ENCODE assay signal across 1 cellular context in the genomic region with DNA sequence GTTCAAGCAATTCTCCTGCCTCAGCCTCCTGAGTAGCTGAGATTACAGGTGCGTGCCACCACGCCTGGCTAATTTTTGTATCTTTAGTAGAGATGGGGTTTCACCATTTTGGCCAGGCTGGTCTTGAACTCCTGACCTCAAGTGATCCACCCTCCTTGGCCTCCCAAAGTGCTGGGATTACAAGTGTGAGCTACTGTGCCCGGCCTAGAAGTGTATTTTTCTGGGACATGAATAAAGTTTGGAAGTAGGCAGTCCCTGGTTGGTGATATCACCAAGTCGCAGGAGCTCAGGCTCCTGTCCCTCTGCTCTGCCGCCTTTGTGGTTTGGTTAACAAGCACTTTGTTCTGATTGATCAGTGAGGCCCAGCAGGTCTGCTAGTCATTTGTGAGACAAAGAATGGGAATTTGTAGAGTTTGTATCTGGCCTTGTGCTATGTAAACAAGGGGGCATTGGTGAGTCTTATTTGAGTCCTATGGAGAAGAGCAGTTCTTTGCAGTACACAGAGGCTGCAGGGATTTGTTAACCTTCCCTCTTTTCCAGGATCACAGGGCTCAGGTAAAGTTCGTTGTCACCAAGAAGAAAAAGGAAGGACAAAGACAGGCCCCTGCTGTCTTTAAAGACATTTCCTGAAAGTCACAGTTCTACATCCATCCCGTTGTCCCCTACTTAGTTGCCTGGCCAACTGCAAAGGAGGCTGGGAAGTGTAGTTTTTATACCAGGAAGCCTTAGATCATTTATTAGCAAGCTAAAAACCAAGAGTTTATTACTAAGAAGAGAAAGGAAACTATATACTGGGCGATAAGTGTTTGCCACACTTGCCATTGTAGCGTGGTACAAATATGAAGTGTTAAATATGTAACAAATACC.
TF ChIP-seq lines count a peak whose summit lies in the region.

No MANE protein-coding gene starts in this region.

TF ChIP-seq in HepG2, 621 proteins besides CTCF, POLR2A, EP300 and RAD21 (continued from another document and continues in another):
- TF ChIP-seq ZNF513 (CRISPR knock-in tag; conservative IDR thresholded peaks at IDR 0.05) (no peak), ZNF343 (CRISPR knock-in tag; IDR thresholded peaks at IDR 0.05) (no peak), RXRB (CRISPR knock-in tag; IDR thresholded peaks at IDR 0.05; ENCODE audit: borderline replicate concordance) (peak; percentile 56; the same call in 1 of the 2 replicates), CBX1 (IDR thresholded peaks at IDR 0.05; ENCODE audit: low read depth) (peak; percentile 70), LBX2 (CRISPR knock-in tag; IDR thresholded peaks at IDR 0.05; ENCODE audit: borderline replicate concordance) (no peak), ZNF850 (CRISPR knock-in tag; conservative IDR thresholded peaks at IDR 0.05) (no peak), ZNF674 (CRISPR knock-in tag; IDR thresholded peaks at IDR 0.05; ENCODE audit: low read depth) (no peak), ZSCAN31 (CRISPR knock-in tag; IDR thresholded peaks at IDR 0.05; ENCODE audit: low read depth) (no peak), FOXK2 (IDR thresholded peaks at IDR 0.05) (peak; percentile 79; the same call in 1 of the 2 replicates), TRAFD1 (CRISPR knock-in tag; IDR thresholded peaks at IDR 0.05; ENCODE audit: borderline replicate concordance) (no peak), SYNCRIP (IDR thresholded peaks at IDR 0.05; ENCODE audit: insufficient read depth, low read depth, low read length) (no peak), ARNTL (CRISPR knock-in tag; IDR thresholded peaks at IDR 0.05) (0 out of 2 replicates have a peak, but pooled peaks have one; percentile 40), ZC3H13 (CRISPR knock-in tag; IDR thresholded peaks at IDR 0.05) (no peak), CENPT (CRISPR knock-in tag; IDR thresholded peaks at IDR 0.05; ENCODE audit: low read depth) (no peak), GPN1 (CRISPR knock-in tag; IDR thresholded peaks at IDR 0.05; ENCODE audit: borderline replicate concordance) (no peak), ZNF7 (CRISPR knock-in tag; IDR thresholded peaks at IDR 0.05) (peak; percentile 94), PCBP1 (IDR thresholded peaks at IDR 0.05; ENCODE audit: borderline replicate concordance, low read depth, low read length) (no peak), THAP9 (CRISPR knock-in tag; IDR thresholded peaks at IDR 0.05; ENCODE audit: borderline replicate concordance) (no peak), PATZ1 (CRISPR knock-in tag; IDR thresholded peaks at IDR 0.05) (0 out of 2 replicates have a peak, but pooled peaks have one; percentile 8), ZNF616 (CRISPR knock-in tag; IDR thresholded peaks at IDR 0.05; ENCODE audit: low read depth) (no peak), NRL (CRISPR knock-in tag; IDR thresholded peaks at IDR 0.05; ENCODE audit: borderline replicate concordance) (no peak), GATAD2A (CRISPR knock-in tag; IDR thresholded peaks at IDR 0.05) (peak; percentile 84), STAG1 (CRISPR knock-in tag; IDR thresholded peaks at IDR 0.05) (no peak)
- TF ChIP-seq, protein P1, sequence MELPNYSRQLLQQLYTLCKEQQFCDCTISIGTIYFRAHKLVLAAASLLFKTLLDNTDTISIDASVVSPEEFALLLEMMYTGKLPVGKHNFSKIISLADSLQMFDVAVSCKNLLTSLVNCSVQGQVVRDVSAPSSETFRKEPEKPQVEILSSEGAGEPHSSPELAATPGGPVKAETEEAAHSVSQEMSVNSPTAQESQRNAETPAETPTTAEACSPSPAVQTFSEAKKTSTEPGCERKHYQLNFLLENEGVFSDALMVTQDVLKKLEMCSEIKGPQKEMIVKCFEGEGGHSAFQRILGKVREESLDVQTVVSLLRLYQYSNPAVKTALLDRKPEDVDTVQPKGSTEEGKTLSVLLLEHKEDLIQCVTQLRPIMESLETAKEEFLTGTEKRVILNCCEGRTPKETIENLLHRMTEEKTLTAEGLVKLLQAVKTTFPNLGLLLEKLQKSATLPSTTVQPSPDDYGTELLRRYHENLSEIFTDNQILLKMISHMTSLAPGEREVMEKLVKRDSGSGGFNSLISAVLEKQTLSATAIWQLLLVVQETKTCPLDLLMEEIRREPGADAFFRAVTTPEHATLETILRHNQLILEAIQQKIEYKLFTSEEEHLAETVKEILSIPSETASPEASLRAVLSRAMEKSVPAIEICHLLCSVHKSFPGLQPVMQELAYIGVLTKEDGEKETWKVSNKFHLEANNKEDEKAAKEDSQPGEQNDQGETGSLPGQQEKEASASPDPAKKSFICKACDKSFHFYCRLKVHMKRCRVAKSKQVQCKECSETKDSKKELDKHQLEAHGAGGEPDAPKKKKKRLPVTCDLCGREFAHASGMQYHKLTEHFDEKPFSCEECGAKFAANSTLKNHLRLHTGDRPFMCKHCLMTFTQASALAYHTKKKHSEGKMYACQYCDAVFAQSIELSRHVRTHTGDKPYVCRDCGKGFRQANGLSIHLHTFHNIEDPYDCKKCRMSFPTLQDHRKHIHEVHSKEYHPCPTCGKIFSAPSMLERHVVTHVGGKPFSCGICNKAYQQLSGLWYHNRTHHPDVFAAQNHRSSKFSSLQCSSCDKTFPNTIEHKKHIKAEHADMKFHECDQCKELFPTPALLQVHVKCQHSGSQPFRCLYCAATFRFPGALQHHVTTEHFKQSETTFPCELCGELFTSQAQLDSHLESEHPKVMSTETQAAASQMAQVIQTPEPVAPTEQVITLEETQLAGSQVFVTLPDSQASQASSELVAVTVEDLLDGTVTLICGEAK (IDR thresholded peaks at IDR 0.05), result peak; percentile 68
- TF ChIP-seq, protein P1 (CRISPR knock-in tag; IDR thresholded peaks at IDR 0.05), result peak; percentile 99
- TF ChIP-seq, protein P2, sequence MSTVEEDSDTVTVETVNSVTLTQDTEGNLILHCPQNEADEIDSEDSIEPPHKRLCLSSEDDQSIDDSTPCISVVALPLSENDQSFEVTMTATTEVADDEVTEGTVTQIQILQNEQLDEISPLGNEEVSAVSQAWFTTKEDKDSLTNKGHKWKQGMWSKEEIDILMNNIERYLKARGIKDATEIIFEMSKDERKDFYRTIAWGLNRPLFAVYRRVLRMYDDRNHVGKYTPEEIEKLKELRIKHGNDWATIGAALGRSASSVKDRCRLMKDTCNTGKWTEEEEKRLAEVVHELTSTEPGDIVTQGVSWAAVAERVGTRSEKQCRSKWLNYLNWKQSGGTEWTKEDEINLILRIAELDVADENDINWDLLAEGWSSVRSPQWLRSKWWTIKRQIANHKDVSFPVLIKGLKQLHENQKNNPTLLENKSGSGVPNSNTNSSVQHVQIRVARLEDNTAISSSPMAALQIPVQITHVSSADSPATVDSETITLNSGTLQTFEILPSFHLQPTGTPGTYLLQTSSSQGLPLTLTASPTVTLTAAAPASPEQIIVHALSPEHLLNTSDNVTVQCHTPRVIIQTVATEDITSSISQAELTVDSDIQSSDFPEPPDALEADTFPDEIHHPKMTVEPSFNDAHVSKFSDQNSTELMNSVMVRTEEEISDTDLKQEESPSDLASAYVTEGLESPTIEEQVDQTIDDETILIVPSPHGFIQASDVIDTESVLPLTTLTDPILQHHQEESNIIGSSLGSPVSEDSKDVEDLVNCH (CRISPR knock-in tag; IDR thresholded peaks at IDR 0.05), result no peak
- TF ChIP-seq, protein P3, sequence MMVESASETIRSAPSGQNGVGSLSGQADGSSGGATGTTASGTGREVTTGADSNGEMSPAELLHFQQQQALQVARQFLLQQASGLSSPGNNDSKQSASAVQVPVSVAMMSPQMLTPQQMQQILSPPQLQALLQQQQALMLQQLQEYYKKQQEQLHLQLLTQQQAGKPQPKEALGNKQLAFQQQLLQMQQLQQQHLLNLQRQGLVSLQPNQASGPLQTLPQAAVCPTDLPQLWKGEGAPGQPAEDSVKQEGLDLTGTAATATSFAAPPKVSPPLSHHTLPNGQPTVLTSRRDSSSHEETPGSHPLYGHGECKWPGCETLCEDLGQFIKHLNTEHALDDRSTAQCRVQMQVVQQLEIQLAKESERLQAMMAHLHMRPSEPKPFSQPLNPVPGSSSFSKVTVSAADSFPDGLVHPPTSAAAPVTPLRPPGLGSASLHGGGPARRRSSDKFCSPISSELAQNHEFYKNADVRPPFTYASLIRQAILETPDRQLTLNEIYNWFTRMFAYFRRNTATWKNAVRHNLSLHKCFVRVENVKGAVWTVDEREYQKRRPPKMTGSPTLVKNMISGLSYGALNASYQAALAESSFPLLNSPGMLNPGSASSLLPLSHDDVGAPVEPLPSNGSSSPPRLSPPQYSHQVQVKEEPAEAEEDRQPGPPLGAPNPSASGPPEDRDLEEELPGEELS (CRISPR knock-in tag; IDR thresholded peaks at IDR 0.05), result peak; percentile 89
